17 cellular contexts compared by ENCODE assay signal in the genomic region with DNA sequence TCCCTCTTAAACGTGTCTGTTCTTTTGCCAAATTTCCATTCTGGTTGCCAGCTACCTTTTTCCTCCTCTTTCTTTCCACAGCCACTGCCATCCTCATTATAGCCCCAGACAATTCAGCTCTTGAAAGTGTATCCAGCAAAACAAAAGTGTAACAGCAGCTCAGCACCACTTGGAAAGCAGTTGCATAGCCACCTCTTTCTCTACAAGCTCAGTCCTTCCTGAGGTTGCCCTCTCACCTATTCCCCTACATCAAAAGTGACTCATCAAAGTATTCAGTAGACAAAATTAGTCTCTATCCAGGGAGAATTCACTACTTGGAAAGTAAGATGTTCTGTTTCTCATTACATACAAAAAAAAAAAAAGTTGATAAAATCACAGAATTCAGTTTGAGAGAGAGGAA. TPM values are rescaled to one million over a fixed set of nuclear protein-coding genes. Genes with fewer than 3 reads are reported as not detected.
DNase-seq lines count a peak whose midpoint lies in the region; ATAC-seq, FAIRE-seq and TF ChIP-seq lines count a peak whose summit lies in the region.
"Had no signal": no experiment of that assay in that cellular context is flagged by ENCODE, and none has a peak within 500 bp of the region (broad histone marks: within the 10 kb centered on the region; RNA-seq: fewer than 3 reads in every experiment).

No MANE protein-coding gene starts in this region.

- H2AFZ ChIP-seq in HCT116 (ENCODE audit: low read depth, low read length, poor library complexity, severe bottlenecking) (no peak overlapping the region), PC-9 (peak overlapping the region; percentile 73), parathyroid adenoma (no peak overlapping the region)

- peaks cover 3% of the 10 kb centered on the region for H3K27me3 Mint-ChIP-seq in activated T-cell treated with anti-CD3 and anti-CD28 coated beads, Interleukin-2, amount 50 U/mL, for 24 hours
- no peaks in the 10 kb centered on the region for H3K27me3 Mint-ChIP-seq in activated T-cell treated with anti-CD3 and anti-CD28 coated beads, Interleukin-2, amount 50 U/mL, for 72 hours (ENCODE audit: low read depth)

- FAIRE-seq in small intestine (lab: Jason Lieb, UNC), result no peak

- BruUV-seq in HCT116 (replicated peaks; lab: Mats Ljungman, UMichigan), result no TSS peak
- BruUV-seq in PC-9 (replicated peaks; lab: Mats Ljungman, UMichigan), result no TSS peak

- peaks cover 23% of the 10 kb centered on the region for H3F3A ChIP-seq in PC-9 (ENCODE audit: insufficient read depth, low read depth)

- no peak for ATAC-seq in activated T-cell treated with anti-CD3 and anti-CD28 coated beads, Interleukin-2, amount 50 U/mL, for 72 hours (replicated peaks in 1 of 2)
- ATAC-seq in HCT116 (no peak), GM21381 (IDR thresholded peaks at IDR 0.05; ENCODE audit: unreplicated experiment) (no peak)
- ATAC-seq: Panc1 had no signal

- H3K9ac ChIP-seq in HCT116 (ENCODE audit: low read length) (no peak overlapping the region), parathyroid adenoma (no peak overlapping the region)

- H3K27ac Mint-ChIP-seq in activated T-cell treated with anti-CD3 and anti-CD28 coated beads, Interleukin-2, amount 50 U/mL, for 24 hours, result peak overlapping the region; percentile 18
- H3K27ac Mint-ChIP-seq in activated T-cell treated with anti-CD3 and anti-CD28 coated beads, Interleukin-2, amount 50 U/mL, for 72 hours, result no peak overlapping the region

- peaks cover 3% of the 10 kb centered on the region for H3K9me3 Mint-ChIP-seq in activated T-cell treated with anti-CD3 and anti-CD28 coated beads, Interleukin-2, amount 50 U/mL, for 24 hours
- peaks cover 0 to 6% of the 10 kb centered on the region in 2 donors for H3K9me3 Mint-ChIP-seq in activated T-cell treated with anti-CD3 and anti-CD28 coated beads, Interleukin-2, amount 50 U/mL, for 72 hours

- DNase-seq in activated T-cell treated with anti-CD3 and anti-CD28 coated beads, Interleukin-2, amount 50 U/mL, for 24 hours, result no peak
- DNase-seq in activated T-cell treated with anti-CD3 and anti-CD28 coated beads, Interleukin-2, amount 50 U/mL, for 72 hours, result no peak
- DNase-seq in HCT116 (ENCODE audit: low read depth, low spot score) (no peak), PC-9 (peak in 1 of 2 experiments; percentile 69), NCI-H1417 treated with DMSO at 0.1 percent for 48 hours (lab: John Stamatoyannopoulos, UW) (no peak), small intestine (no peak)
- DNase-seq: Karpas-422, MM.1S, NCI-H1417, NCI-H1930, NCI-H2171 treated with DMSO at 0.1 percent for 48 hours, NCI-H510A, NCI-H774 had no signal

- no peaks in the 10 kb centered on the region for H3K79me2 ChIP-seq in HCT116 (ENCODE audit: insufficient read depth, low read length)
- no peaks in the 10 kb centered on the region for H3K79me2 ChIP-seq in PC-9 (ENCODE audit: low read depth)
- H3K79me2 ChIP-seq in parathyroid adenoma, result no peaks in the 10 kb centered on the region

- CTCF ChIA-PET in HCT116 (lab: Charles Lee), result interaction anchor here (1.1 to 1.5 kb wide), 2 partner anchors 16 to 270 kb away, joined by 3 to 4 read pairs; no protein-coding TSS in a partner anchor
- CTCF ChIA-PET in PC-9 (lab: Charles Lee), result interaction anchor here (0.6 to 0.8 kb wide), 3 partner anchors 240 to 387 kb away, joined by 3 read pairs; no protein-coding TSS in a partner anchor

- H3K4me3 Mint-ChIP-seq in activated T-cell treated with anti-CD3 and anti-CD28 coated beads, Interleukin-2, amount 50 U/mL, for 24 hours, result no peak overlapping the region
- no peak overlapping the region for H3K4me3 Mint-ChIP-seq in activated T-cell treated with anti-CD3 and anti-CD28 coated beads, Interleukin-2, amount 50 U/mL, for 72 hours

- H3K4me2 ChIP-seq in HCT116 (ENCODE audit: low read length) (peak overlapping the region; percentile 14; the same call in 1 of the 2 replicates), PC-9 (peak overlapping the region; percentile 70), parathyroid adenoma (ENCODE audit: low read length) (peak overlapping the region; percentile 31)

- no peaks in the 10 kb centered on the region for H3K36me3 ChIP-seq in HCT116 (ENCODE audit: control insufficient read depth in 1 of 2, insufficient read depth in 2 of 2, low read length in 2 of 2)
- H3K36me3 ChIP-seq in PC-9 (ENCODE audit: low read depth), result peaks cover 6% of the 10 kb centered on the region; the same call in 1 of the 2 replicates
- no peaks in the 10 kb centered on the region for H3K36me3 ChIP-seq in parathyroid adenoma (ENCODE audit: control insufficient read depth, insufficient read depth, low read length)
- no peaks in the 10 kb centered on the region for H3K36me3 ChIP-seq in small intestine (ENCODE audit: control insufficient read depth in 2 of 2, insufficient read depth in 2 of 2, low read length in 2 of 2)

- no peaks in the 10 kb centered on the region for H3K36me3 Mint-ChIP-seq in activated T-cell treated with anti-CD3 and anti-CD28 coated beads, Interleukin-2, amount 50 U/mL, for 24 hours (ENCODE audit: low read depth)
- peaks cover 3 to 7% of the 10 kb centered on the region in 2 donors for H3K36me3 Mint-ChIP-seq in activated T-cell treated with anti-CD3 and anti-CD28 coated beads, Interleukin-2, amount 50 U/mL, for 72 hours (ENCODE audit: insufficient read depth in 2 of 2)

- H3K27ac ChIP-seq in HCT116 (ENCODE audit: low read depth, low read length) (no peak overlapping the region), PC-9 (peak overlapping the region; percentile 54), parathyroid adenoma (no peak overlapping the region), small intestine (ENCODE audit: low read depth in 1 of 2, low read length in 1 of 2) (no peak overlapping the region)
- H3K27ac ChIP-seq: C4-2B had no signal

- WGBS in small intestine, 3 donors, result 21 to 36% (median 28%) methylated on average over 1 of the region's 1 CpG

- no peaks in the 10 kb centered on the region for H4K20me1 ChIP-seq in HCT116 (ENCODE audit: insufficient read depth)
- no peaks in the 10 kb centered on the region for H4K20me1 ChIP-seq in PC-9 (ENCODE audit: insufficient read depth)

- no peak overlapping the region for H3K4me3 ChIP-seq in HCT116 (replicated peaks in 1 of 2; ENCODE audit: low read depth in 1 of 2, low read length in 2 of 2)
- no peak overlapping the region; the same call in 1 of the 2 replicates for H3K4me3 ChIP-seq in PC-9
- no peak overlapping the region for H3K4me3 ChIP-seq in parathyroid adenoma (ENCODE audit: low read depth, low read length)
- H3K4me3 ChIP-seq in small intestine (ENCODE audit: low read depth in 1 of 2, low read length in 2 of 2), result no peak overlapping the region

- POLR2A ChIA-PET in HCT116 (lab: Charles Lee) (no interaction called here), PC-9 (lab: Charles Lee; ENCODE audit: unreplicated experiment) (interaction anchor here (0.7 kb wide), 1 partner anchor 30 kb away, joined by 8 read pairs; no protein-coding TSS in a partner anchor)

- TF ChIP-seq POLR2A in HCT116 (IDR thresholded peaks at IDR 0.05; ENCODE audit: borderline replicate concordance, extremely low read depth, insufficient read depth, insufficient read length), result no peak

- H3K9me2 ChIP-seq in HCT116 (ENCODE audit: insufficient read depth) (no peaks in the 10 kb centered on the region), PC-9 (ENCODE audit: insufficient read depth) (no peaks in the 10 kb centered on the region; the same call in 1 of the 2 replicates)

- no peaks in the 10 kb centered on the region for H3K27me3 ChIP-seq in HCT116 (ENCODE audit: insufficient read depth, low read length)
- no peaks in the 10 kb centered on the region for H3K27me3 ChIP-seq in PC-9 (ENCODE audit: insufficient read depth, low read depth)
- no peaks in the 10 kb centered on the region for H3K27me3 ChIP-seq in parathyroid adenoma (ENCODE audit: control insufficient read depth, insufficient read depth, low read length)
- H3K27me3 ChIP-seq in small intestine (ENCODE audit: control insufficient read depth in 2 of 2, insufficient read depth in 2 of 2, low read length in 2 of 2), result peaks cover 0 to 2% of the 10 kb centered on the region in 2 donors

- RAD21 ChIA-PET in HCT116 (lab: Charles Lee; ENCODE audit: low non-redundant PET in 1 of 2, low total read pairs in 2 of 2, uncharacterized antibody in 2 of 2, unreplicated experiment in 2 of 2), result no interaction called here

- intact Hi-C loops in HCT116 (cut with micrococcal nuclease), result no loop called here
- intact Hi-C loops in PC-9 (cut with micrococcal nuclease; ENCODE audit: unreplicated experiment), result no loop called here

- H3K4me1 ChIP-seq in HCT116 (ENCODE audit: control insufficient read depth in 1 of 2, insufficient read depth in 2 of 2, low read length in 2 of 2) (peaks cover 0 to 7% of the 10 kb centered on the region in 2 experiments; a peak in 2 of 4 replicates), PC-9 (replicated peaks; ENCODE audit: insufficient read depth) (peaks cover 41% of the 10 kb centered on the region), parathyroid adenoma (no peaks in the 10 kb centered on the region), small intestine (ENCODE audit: control insufficient read depth in 2 of 2, insufficient read depth in 1 of 2, low read depth in 1 of 2, low read length in 1 of 2) (no peaks in the 10 kb centered on the region)

- peaks cover 17% of the 10 kb centered on the region for H3K4me1 Mint-ChIP-seq in activated T-cell treated with anti-CD3 and anti-CD28 coated beads, Interleukin-2, amount 50 U/mL, for 24 hours (ENCODE audit: low read depth)
- H3K4me1 Mint-ChIP-seq in activated T-cell treated with anti-CD3 and anti-CD28 coated beads, Interleukin-2, amount 50 U/mL, for 72 hours (ENCODE audit: low read depth), result peaks cover 11% of the 10 kb centered on the region

- no peaks in the 10 kb centered on the region; a peak in 2 of 4 replicates for H3K9me3 ChIP-seq in HCT116 (ENCODE audit: control insufficient read depth in 1 of 2, insufficient read depth in 1 of 2, low read depth in 1 of 2, low read length in 2 of 2)
- peaks cover 11% of the 10 kb centered on the region for H3K9me3 ChIP-seq in PC-9 (ENCODE audit: insufficient read depth, low read depth)
- H3K9me3 ChIP-seq in parathyroid adenoma (ENCODE audit: control insufficient read depth, low read length), result no peaks in the 10 kb centered on the region
- H3K9me3 ChIP-seq in small intestine (ENCODE audit: control insufficient read depth, low read depth), result no peaks in the 10 kb centered on the region

- TF ChIP-seq CTCF in HCT116 (IDR thresholded peaks at IDR 0.05 in 2 of 3, conservative IDR thresholded peaks at IDR 0.05 in 1 of 3; ENCODE audit: borderline replicate concordance in 1 of 3, insufficient read depth in 1 of 3, low read depth in 2 of 3, low read length in 2 of 3), result no peak
- TF ChIP-seq CTCF in PC-9 (conservative IDR thresholded peaks at IDR 0.05), result no peak
- no peak for TF ChIP-seq CTCF in parathyroid adenoma (IDR thresholded peaks at IDR 0.05)

- no peak for TF ChIP-seq RAD21 in HCT116 (IDR thresholded peaks at IDR 0.05; ENCODE audit: low read depth)

RNA-seq across cellular contexts. Expression of a gene that starts 26.8 kb away (rescaled TPM):
- total RNA-seq in activated T-cell treated with anti-CD3 and anti-CD28 coated beads, Interleukin-2, amount 50 U/mL, for 72 hours, result 10 to 100 TPM; 10.9 to 13.6 TPM
- 12.6 TPM for total RNA-seq in HCT116 (2021; ENCODE audit: unreplicated experiment)
- polyA plus RNA-seq in HCT116 (2012), result 9.2 and 9.3 TPM in 2 replicates
- 39.2 and 72.9 TPM in 2 replicates for total RNA-seq in PC-9 (2021)
- polyA plus RNA-seq in small intestine, result 10 to 100 TPM in 2 of 3 donors, 1 to 10 TPM in 1; 6.5 to 26.2 (median 17.0) TPM

RNA-seq across cellular contexts. Expression of a gene that starts 57.3 kb away (rescaled TPM):
- total RNA-seq in activated T-cell treated with anti-CD3 and anti-CD28 coated beads, Interleukin-2, amount 50 U/mL, for 72 hours, result not detected
- total RNA-seq in HCT116 (2021; ENCODE audit: unreplicated experiment), result 36.8 TPM
- not detected in 2 replicates for polyA plus RNA-seq in HCT116 (2012)
- total RNA-seq in PC-9 (2021), result not detected in 2 replicates
- 100 to 1,000 TPM in 2 of 3 donors, 10 to 100 TPM in 1; 91.5 to 814 (median 154) TPM for polyA plus RNA-seq in small intestine

RNA-seq across cellular contexts. Expression of a gene that starts 57.4 kb away (rescaled TPM):
- under 1 TPM in 1 of 2 donors, not detected in 1; 0.05 TPM for total RNA-seq in activated T-cell treated with anti-CD3 and anti-CD28 coated beads, Interleukin-2, amount 50 U/mL, for 72 hours
- 1.7 TPM for total RNA-seq in HCT116 (2021; ENCODE audit: unreplicated experiment)
- polyA plus RNA-seq in HCT116 (2012), result 3.8 and 4.2 TPM in 2 replicates
- total RNA-seq in PC-9 (2021), result 13.5 and 14.7 TPM in 2 replicates
- polyA plus RNA-seq in small intestine, result 10 to 100 TPM in 2 of 3 donors, 1 to 10 TPM in 1; 8.8 to 27.3 (median 23.0) TPM

Comparison
In these comparisons a context has a peak if more than half of its experiments do, and no peak if none do; other contexts are left out.
1. H3K4me2 ChIP-seq: peak in every context shown above with its lines; median percentile 70 in PC-9; 31 in parathyroid adenoma; 14 in HCT116.
2. RNA of a gene that starts 57.3 kb away (total RNA-seq): 36.8 TPM in HCT116 (single experiment); not detected in PC-9 and not detected in activated T-cell treated with anti-CD3 and anti-CD28 coated beads, Interleukin-2, amount 50 U/mL, for 72 hours; every median in the first group is over 10 times any median in the second.